In the genomic region with DNA sequence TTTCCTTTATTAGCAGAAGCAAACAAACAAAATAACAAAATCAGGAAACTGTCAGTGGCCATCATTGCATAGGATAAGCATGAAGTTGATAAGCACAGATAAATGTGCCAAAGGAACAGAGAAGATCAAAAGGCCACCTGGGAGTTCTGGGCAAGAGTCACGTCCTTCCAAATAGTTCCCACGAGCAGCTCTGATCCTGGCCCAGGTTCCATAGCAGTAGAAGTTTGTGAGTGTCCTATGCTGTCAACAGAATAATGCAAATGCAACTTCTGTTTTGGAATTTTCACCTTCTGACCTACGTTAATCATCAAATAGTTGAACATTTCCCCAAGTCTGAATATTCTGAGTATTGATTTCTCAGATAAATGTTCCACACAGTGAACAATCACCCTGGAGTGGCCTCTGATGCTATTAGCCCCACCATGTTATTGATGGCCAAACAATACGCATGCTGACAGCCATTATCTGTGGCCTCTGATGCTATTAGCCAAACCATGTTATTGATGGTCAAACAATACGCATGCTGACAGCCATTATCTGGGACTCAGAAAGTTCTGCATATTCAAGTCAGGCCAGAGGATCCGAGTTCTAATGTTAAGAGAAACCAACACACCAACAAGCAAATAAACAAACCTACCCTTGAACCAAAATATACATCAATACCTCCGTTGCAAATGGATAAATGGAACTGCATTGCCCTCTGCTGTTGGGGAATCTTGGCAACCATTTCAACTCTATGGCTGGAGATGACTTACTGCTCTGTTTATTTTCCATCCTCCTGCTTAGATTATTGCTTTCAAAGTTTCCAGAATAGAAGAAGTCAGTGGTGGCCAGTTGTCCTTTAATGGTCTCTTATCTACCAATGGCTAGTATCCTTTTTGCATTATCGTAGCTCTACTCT, we compare ENCODE assay signal across 8 cellular contexts.
DNase-seq lines count a peak whose midpoint lies in the region; ATAC-seq, FAIRE-seq and TF ChIP-seq lines count a peak whose summit lies in the region.

No MANE protein-coding gene starts in this region.

- peaks cover 8% of the 10 kb centered on the region for H3K27me3 Mint-ChIP-seq in activated naive CD8-positive, alpha-beta T cell treated with anti-CD3 and anti-CD28 coated beads for 36 hours

- RAD21 ChIA-PET in GM12878 (lab: Charles Lee; ENCODE audit: unreplicated experiment), result interaction anchor here (1.0 to 1.3 kb wide), 3 partner anchors 23 to 71 kb away, joined by 3 to 5 read pairs (median 4); no protein-coding TSS in a partner anchor

- peak; percentile 40 for DNase-seq in DMS53 treated with DMSO at 0.1 percent for 48 hours (lab: John Stamatoyannopoulos, UW; ENCODE audit: unreplicated experiment)
- no peak for DNase-seq in GM12878 (ENCODE audit: low read depth, low spot score)
- DNase-seq in lung (ENCODE audit: low spot score), result no peak
- DNase-seq in activated T-cell treated with anti-CD3 and anti-CD28 coated beads for 4 hours, result no peak
- DNase-seq in activated naive CD8-positive, alpha-beta T cell treated with anti-CD3 and anti-CD28 coated beads for 36 hours, result no peak
- DNase-seq in NCI-H2107 treated with DMSO at 0.1 percent for 48 hours (lab: John Stamatoyannopoulos, UW; ENCODE audit: unreplicated experiment), result no peak

- SMC1A ChIA-PET in GM12878 (lab: Charles Lee; ENCODE audit: uncharacterized antibody, unreplicated experiment), result interaction anchor here (1.0 to 3.2 kb wide), 5 partner anchors 24 to 115 kb away, joined by 3 to 30 read pairs (median 5); no protein-coding TSS in a partner anchor

- H3K27ac ChIP-seq in GM12878 (ENCODE audit: control insufficient read depth, insufficient read depth) (no peak overlapping the region), lung (ENCODE audit: low read depth in 1 of 2, low read length in 1 of 2) (no peak overlapping the region)

- intact Hi-C loops in GM12878 (cut with micrococcal nuclease; ENCODE audit: unreplicated experiment), result loop anchor here (1.0 to 10.0 kb wide), 6 partner anchors 25 to 550 kb away; a partner anchor contains a TSS

- FAIRE-seq in GM12878 (lab: Jason Lieb, UNC), result no peak

- no peak for TF ChIP-seq EP300 in Ishikawa (IDR thresholded peaks at IDR 0.05; ENCODE audit: borderline replicate concordance)
- no peak for TF ChIP-seq EP300 in GM12878 (IDR thresholded peaks at IDR 0.05; ENCODE audit: borderline replicate concordance in 1 of 2, control insufficient read depth in 1 of 2, low read depth in 2 of 2, low read length in 2 of 2)

- H3K4me2 ChIP-seq in GM12878 (ENCODE audit: control insufficient read depth, insufficient read depth), result no peak overlapping the region

- H3K9ac ChIP-seq in GM12878 (ENCODE audit: control insufficient read depth, insufficient read depth, low read length), result no peak overlapping the region

- in situ Hi-C loops in GM12878 (cut with MboI), result no loop called here

- POLR2A ChIA-PET in GM12878 (lab: Charles Lee), result no interaction called here

- no peaks in the 10 kb centered on the region for H3K9me3 Mint-ChIP-seq in activated naive CD8-positive, alpha-beta T cell treated with anti-CD3 and anti-CD28 coated beads for 36 hours

- no peaks in the 10 kb centered on the region for H3K79me2 ChIP-seq in GM12878 (ENCODE audit: control insufficient read depth, insufficient read depth, low read length)

- H4K20me1 ChIP-seq in GM12878 (ENCODE audit: control insufficient read depth, insufficient read depth), result no peaks in the 10 kb centered on the region

- H3K4me3 ChIP-seq in GM12878, result no peak overlapping the region
- H3K4me3 ChIP-seq in lung, result no peak overlapping the region

- H3K4me1 ChIP-seq in GM12878 (ENCODE audit: control insufficient read depth, insufficient read depth, low read length), result no peaks in the 10 kb centered on the region
- H3K4me1 ChIP-seq in lung (ENCODE audit: control insufficient read depth in 2 of 2, insufficient read depth in 2 of 2, low read length in 2 of 2), result no peaks in the 10 kb centered on the region

- TF ChIP-seq RAD21 in Ishikawa (IDR thresholded peaks at IDR 0.05; ENCODE audit: low read depth) (peak; percentile 34), GM12878 (IDR thresholded peaks at IDR 0.05; ENCODE audit: insufficient read depth, low read depth, low read length) (peak; percentile 51)

- no peak overlapping the region for H3K27ac Mint-ChIP-seq in activated naive CD8-positive, alpha-beta T cell treated with anti-CD3 and anti-CD28 coated beads for 36 hours

- ATAC-seq in GM12878 (peak; percentile 68), lung (ENCODE audit: insufficient read depth, low FRiP score) (no peak), GM19351 (IDR thresholded peaks at IDR 0.05; ENCODE audit: unreplicated experiment) (no peak)

- CTCF ChIA-PET in GM12878 (lab: Yijun Ruan, JAX), result interaction anchor here (0.6 to 2.9 kb wide), 8 partner anchors 21 to 440 kb away, joined by 3 to 17 read pairs (median 4); a partner anchor contains a TSS

- no peaks in the 10 kb centered on the region for H3K27me3 ChIP-seq in GM12878 (replicated peaks in 1 of 2; ENCODE audit: control insufficient read depth in 2 of 2, insufficient read depth in 2 of 2, low read length in 1 of 2)
- no peaks in the 10 kb centered on the region for H3K27me3 ChIP-seq in lung (ENCODE audit: control insufficient read depth, insufficient read depth)

- no peak for TF ChIP-seq POLR2A in GM12878 (IDR thresholded peaks at IDR 0.05; ENCODE audit: low read depth, low read length)

- H3K4me3 Mint-ChIP-seq in activated naive CD8-positive, alpha-beta T cell treated with anti-CD3 and anti-CD28 coated beads for 36 hours, result no peak overlapping the region

- WGBS in GM12878 (ENCODE audit: insufficient coverage, insufficient replicate concordance, low lambda C conversion rate, missing lambda C conversion rate), result 18% methylated on average over 8 of the region's 8 CpGs
- WGBS in lung, 2 donors, result 65 to 69% methylated on average over 8 of the region's 8 CpGs

- no TSS peak for BruUV-seq in GM12878 (replicated peaks; lab: Mats Ljungman, UMichigan)

- no peaks in the 10 kb centered on the region for H3K36me3 ChIP-seq in GM12878 (ENCODE audit: control insufficient read depth in 2 of 2, insufficient read depth in 2 of 2, low read length in 1 of 2)
- no peaks in the 10 kb centered on the region for H3K36me3 ChIP-seq in lung (ENCODE audit: control insufficient read depth in 2 of 2, insufficient read depth in 2 of 2, low read length in 2 of 2)

- H3K4me1 Mint-ChIP-seq in activated naive CD8-positive, alpha-beta T cell treated with anti-CD3 and anti-CD28 coated beads for 36 hours, result no peaks in the 10 kb centered on the region

- no peak overlapping the region for H2AFZ ChIP-seq in GM12878 (ENCODE audit: control insufficient read depth, low read depth, low read length)

- no peaks in the 10 kb centered on the region for H3K36me3 Mint-ChIP-seq in activated naive CD8-positive, alpha-beta T cell treated with anti-CD3 and anti-CD28 coated beads for 36 hours

- peak; percentile 33 to 52 (median 35); a peak in 4 of 6 replicates for TF ChIP-seq CTCF in GM12878 (IDR thresholded peaks at IDR 0.05 in 2 of 3, conservative IDR thresholded peaks at IDR 0.05 in 1 of 3; ENCODE audit: control insufficient read depth in 2 of 3, extremely low read depth in 1 of 3, insufficient read depth in 1 of 3, low read depth in 3 of 3, low read length in 3 of 3)
- TF ChIP-seq CTCF in lung (IDR thresholded peaks at IDR 0.05; ENCODE audit: control extremely low read depth, extremely low read depth), result peak; percentile 1

- H3K9me3 ChIP-seq in GM12878 (replicated peaks; ENCODE audit: control insufficient read depth, insufficient read depth, low read length) (no peaks in the 10 kb centered on the region), lung (ENCODE audit: control insufficient read depth in 2 of 2, insufficient read depth in 1 of 2, low read length in 1 of 2) (no peaks in the 10 kb centered on the region)

TF ChIP-seq in Ishikawa, 13 proteins besides CTCF, POLR2A, EP300 and RAD21 (continues in another document):
- no peak for TF ChIP-seq ZBTB7A (IDR thresholded peaks at IDR 0.05; ENCODE audit: low read depth)
- no peak for TF ChIP-seq CREB1 (IDR thresholded peaks at IDR 0.05; ENCODE audit: low read depth)
- no peak for TF ChIP-seq YY1 (IDR thresholded peaks at IDR 0.05; ENCODE audit: low read depth)
- no peak for TF ChIP-seq TCF12 (IDR thresholded peaks at IDR 0.05; ENCODE audit: low read depth)
- TF ChIP-seq CEBPB (IDR thresholded peaks at IDR 0.05), result no peak
- TF ChIP-seq FOXM1 (IDR thresholded peaks at IDR 0.05; ENCODE audit: borderline replicate concordance, low read depth), result no peak
- no peak for TF ChIP-seq EGR1 (IDR thresholded peaks at IDR 0.05)
- TF ChIP-seq, protein P1, sequence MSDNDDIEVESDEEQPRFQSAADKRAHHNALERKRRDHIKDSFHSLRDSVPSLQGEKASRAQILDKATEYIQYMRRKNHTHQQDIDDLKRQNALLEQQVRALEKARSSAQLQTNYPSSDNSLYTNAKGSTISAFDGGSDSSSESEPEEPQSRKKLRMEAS (IDR thresholded peaks at IDR 0.05), result no peak
- no peak for TF ChIP-seq NFIC (IDR thresholded peaks at IDR 0.05)
- TF ChIP-seq TEAD4 (IDR thresholded peaks at IDR 0.05), result no peak

TF ChIP-seq in GM12878, 131 proteins besides CTCF, POLR2A, EP300 and RAD21:
- TF ChIP-seq SMC3 (IDR thresholded peaks at IDR 0.05; ENCODE audit: borderline replicate concordance, low read length) (peak; percentile 59; the same call in 1 of the 2 replicates), ZNF384 (IDR thresholded peaks at IDR 0.05; ENCODE audit: borderline replicate concordance, low read depth, low read length) (no peak)
